Comparison of ENCODE assay signal across 12 cellular contexts in genomic region chr1:40763742-40764532, GRCh38. TPM values are rescaled to one million over a fixed set of nuclear protein-coding genes. Genes with fewer than 3 reads are reported as not detected.
DNase-seq lines count a peak whose midpoint lies in the region; ATAC-seq and TF ChIP-seq lines count a peak whose summit lies in the region.
"Had no signal": no experiment of that assay in that cellular context is flagged by ENCODE, and none has a peak within 500 bp of the region (broad histone marks: within the 10 kb centered on the region; RNA-seq: fewer than 3 reads in every experiment).

No MANE protein-coding gene starts in this region.

- WGBS in tibial nerve, 2 donors, result 78 to 81% methylated on average over 9 of the region's 9 CpGs

- H3K9me3 ChIP-seq in tibial nerve, result no peaks in the 10 kb centered on the region
- H3K9me3 ChIP-seq: SJCRH30 had no signal

- TF ChIP-seq CTCF in GM12865 (IDR thresholded peaks at IDR 0.05; ENCODE audit: insufficient read depth, low read depth, low read length, missing control alignments), result no peak
- no peak for TF ChIP-seq CTCF in nephron progenitor cell (IDR thresholded peaks at IDR 0.05)
- TF ChIP-seq CTCF in tibial nerve (IDR thresholded peaks at IDR 0.05), result no peak

- H3K27me3 Mint-ChIP-seq in T-helper 2 cell treated with Interferon-gamma antibody and Interleukin-4, amounts not matched to agents 5 μg/mL and 100 μg/mL, for 36 hours (ENCODE audit: low read depth), result no peaks in the 10 kb centered on the region
- no peaks in the 10 kb centered on the region for H3K27me3 Mint-ChIP-seq in nephron progenitor cell (ENCODE audit: low read depth, poor library complexity)

- H3K4me3 Mint-ChIP-seq in T-helper 2 cell treated with Interferon-gamma antibody and Interleukin-4, amounts not matched to agents 5 μg/mL and 100 μg/mL, for 36 hours, result peak overlapping the region; percentile 83
- H3K4me3 Mint-ChIP-seq in nephron progenitor cell, result no peak overlapping the region

- TF ChIP-seq EP300 in tibial nerve (IDR thresholded peaks at IDR 0.05), result no peak

- no peaks in the 10 kb centered on the region for H3K27me3 ChIP-seq in tibial nerve
- H3K27me3 ChIP-seq: SJCRH30 had no signal

- peaks cover 67% of the 10 kb centered on the region for H3K36me3 Mint-ChIP-seq in T-helper 2 cell treated with Interferon-gamma antibody and Interleukin-4, amounts not matched to agents 5 μg/mL and 100 μg/mL, for 36 hours (ENCODE audit: low read depth)
- H3K36me3 Mint-ChIP-seq in nephron progenitor cell (ENCODE audit: low read depth), result peaks cover 72% of the 10 kb centered on the region

- peak; percentile 53 for ATAC-seq in GM21390 (IDR thresholded peaks at IDR 0.05; ENCODE audit: unreplicated experiment)

- no peak overlapping the region for H3K27ac ChIP-seq in tibial nerve
- H3K27ac ChIP-seq: SJCRH30 had no signal

- DNase-seq in GM12865 (ENCODE audit: low read depth) (peak; percentile 60), nephron progenitor cell (no peak), tibial nerve (ENCODE audit: low spot score in 2 of 2) (no peak), NCI-H82 (lab: John Stamatoyannopoulos, UW) (no peak)
- DNase-seq in T-helper 2 cell treated with Interferon-gamma antibody and Interleukin-4, amounts not matched to agents 5 μg/mL and 100 μg/mL, for 36 hours (ENCODE audit: low spot score), result peak; percentile 13
- DNase-seq in activated CD8-positive, alpha-beta memory T cell treated with anti-CD3 and anti-CD28 coated beads for 24 hours, result no peak
- DNase-seq: amniotic stem cell; DMS 273 treated with DMSO at 0.1 percent for 48 hours; effector CD4-positive, alpha-beta T cell; SJCRH30 had no signal

- peaks cover 0 to 94% (median 25%) of the 10 kb centered on the region in 3 donors for H3K36me3 ChIP-seq in tibial nerve

- no peak for TF ChIP-seq POLR2A in tibial nerve (IDR thresholded peaks at IDR 0.05)

- peaks cover 32% of the 10 kb centered on the region for H3K4me1 Mint-ChIP-seq in T-helper 2 cell treated with Interferon-gamma antibody and Interleukin-4, amounts not matched to agents 5 μg/mL and 100 μg/mL, for 36 hours (ENCODE audit: low read depth)
- no peaks in the 10 kb centered on the region for H3K4me1 Mint-ChIP-seq in nephron progenitor cell

- H3K27ac Mint-ChIP-seq in T-helper 2 cell treated with Interferon-gamma antibody and Interleukin-4, amounts not matched to agents 5 μg/mL and 100 μg/mL, for 36 hours, result peak overlapping the region; percentile 93
- peak overlapping the region; percentile 40 for H3K27ac Mint-ChIP-seq in nephron progenitor cell

- H3K4me1 ChIP-seq in tibial nerve, result peaks cover 0 to 18% (median 0%) of the 10 kb centered on the region in 4 donors
- H3K4me1 ChIP-seq: SJCRH30 had no signal

- H3K4me3 ChIP-seq in GM12865 (ENCODE audit: low read depth, low read length) (peak overlapping the region; percentile 52), tibial nerve (no peak overlapping the region)
- H3K4me3 ChIP-seq: SJCRH30 had no signal

- no peaks in the 10 kb centered on the region for H3K9me3 Mint-ChIP-seq in T-helper 2 cell treated with Interferon-gamma antibody and Interleukin-4, amounts not matched to agents 5 μg/mL and 100 μg/mL, for 36 hours
- H3K9me3 Mint-ChIP-seq in nephron progenitor cell, result no peaks in the 10 kb centered on the region

RNA-seq across cellular contexts. Expression of gene KCNQ4, which starts 19.6 kb away (rescaled TPM):
- 1 to 10 TPM in 3 of 4 donors, under 1 TPM in 1; 0.22 to 2.1 (median 1.7) TPM for total RNA-seq in tibial nerve
- total RNA-seq: M059J had no signal

Comparison
In these comparisons a context has a peak if more than half of its experiments do, and no peak if none do; other contexts are left out.
1. DNase-seq: peak in GM12865 (single experiment) and T-helper 2 cell treated with Interferon-gamma antibody and Interleukin-4, amounts not matched to agents 5 μg/mL and 100 μg/mL, for 36 hours (single experiment); none in nephron progenitor cell (single experiment), tibial nerve (0 of 2), activated CD8-positive, alpha-beta memory T cell treated with anti-CD3 and anti-CD28 coated beads for 24 hours (single experiment) and NCI-H82 (single experiment).